Comparison of ENCODE assay signal across 16 cellular contexts in the genomic region with DNA sequence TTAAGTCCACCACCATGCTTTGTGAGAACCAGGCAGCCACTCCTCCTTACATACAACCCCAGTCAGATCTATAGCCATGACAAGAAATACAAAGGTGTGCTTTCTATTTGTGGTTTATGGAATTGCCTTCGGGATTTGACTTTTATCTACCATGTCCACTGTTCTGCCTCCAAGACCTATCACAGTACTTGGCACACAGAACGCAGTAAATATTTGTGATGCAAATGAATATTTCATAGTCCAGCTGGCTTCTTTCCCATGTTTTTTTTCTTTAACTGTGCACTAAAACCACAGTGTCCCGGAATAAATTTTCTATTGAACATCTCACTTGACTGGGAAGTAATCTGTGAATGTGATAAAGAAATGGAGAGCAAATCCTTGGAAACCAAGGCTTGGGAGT.
DNase-seq lines count a peak whose midpoint lies in the region; ATAC-seq, FAIRE-seq and TF ChIP-seq lines count a peak whose summit lies in the region.
"Had no signal": no experiment of that assay in that cellular context is flagged by ENCODE, and none has a peak within 500 bp of the region (broad histone marks: within the 10 kb centered on the region; RNA-seq: fewer than 3 reads in every experiment).

No MANE protein-coding gene starts in this region.

- H3K4me1 ChIP-seq in endothelial cell of umbilical vein (ENCODE audit: control insufficient read depth, extremely low read depth, insufficient read depth, low read length) (no peaks in the 10 kb centered on the region), right lobe of liver (peaks cover 0 to 52% (median 16%) of the 10 kb centered on the region in 4 donors), trophoblast cell (ENCODE audit: control insufficient read depth in 1 of 2, insufficient read depth in 2 of 2, low read length in 2 of 2) (peaks cover 10 to 16% of the 10 kb centered on the region in 2 experiments), neuronal stem cell (ENCODE audit: control insufficient read depth in 2 of 2, insufficient read depth in 1 of 2, low read depth in 1 of 2, low read length in 2 of 2) (peaks cover 2 to 5% of the 10 kb centered on the region in 2 donors)
- H3K4me1 ChIP-seq: SJSA1 had no signal

- H4K91ac ChIP-seq in trophoblast cell (ENCODE audit: low read depth, low read length) (no peak overlapping the region), neuronal stem cell (ENCODE audit: low read depth, low read length, poor library complexity) (no peak overlapping the region)

- H3K36me3 ChIP-seq in endothelial cell of umbilical vein (ENCODE audit: control insufficient read depth in 2 of 2, extremely low read depth in 1 of 2, insufficient read depth in 2 of 2, low read length in 2 of 2) (no peaks in the 10 kb centered on the region), right lobe of liver (no peaks in the 10 kb centered on the region), trophoblast cell (ENCODE audit: control insufficient read depth in 1 of 2, insufficient read depth in 2 of 2, low read length in 2 of 2) (no peaks in the 10 kb centered on the region), neuronal stem cell (replicated peaks in 1 of 2; ENCODE audit: control insufficient read depth in 2 of 2, insufficient read depth in 2 of 2, low read length in 2 of 2) (no peaks in the 10 kb centered on the region)
- H3K36me3 ChIP-seq: Peyer's patch, SJSA1 had no signal

- no peak for FAIRE-seq in endothelial cell of umbilical vein (lab: Jason Lieb, UNC)
- FAIRE-seq: GM19239, HTR-8/SVneo had no signal

- no peak overlapping the region for H3K4me3 Mint-ChIP-seq in T-cell

- peaks cover 2% of the 10 kb centered on the region for H3K79me1 ChIP-seq in trophoblast cell (ENCODE audit: low read length)
- no peaks in the 10 kb centered on the region for H3K79me1 ChIP-seq in neuronal stem cell (ENCODE audit: low read depth, low read length)

- dilution Hi-C loops in endothelial cell of umbilical vein (cut with MboI; ENCODE audit: extremely low pct_ligation_motif_present, low sequenced_read_pairs) = loop anchor here (25.0 kb wide), 1 partner anchor 352 kb away; no protein-coding TSS in a partner anchor

- H3K27ac ChIP-seq in endothelial cell of umbilical vein (ENCODE audit: insufficient read depth, low read depth, low read length) (no peak overlapping the region), right lobe of liver (peak overlapping the region in 2 of 3 donors; percentile 68 to 82), substantia nigra (ENCODE audit: low read depth, low read length, poor library complexity, severe bottlenecking) (no peak overlapping the region), trophoblast cell (ENCODE audit: low read depth, low read length) (no peak overlapping the region), neuronal stem cell (replicated peaks; ENCODE audit: low read length) (no peak overlapping the region)
- H3K27ac ChIP-seq: KMS-11, Peyer's patch, SJSA1 had no signal

- H2BK12ac ChIP-seq in trophoblast cell (ENCODE audit: low read length) = no peak overlapping the region
- no peak overlapping the region for H2BK12ac ChIP-seq in neuronal stem cell (ENCODE audit: low read length)

- H3K14ac ChIP-seq in trophoblast cell (ENCODE audit: low read length) (no peak overlapping the region), neuronal stem cell (ENCODE audit: low read length) (no peak overlapping the region)

- TF ChIP-seq CTCF in LNCaP clone FGC (IDR thresholded peaks at IDR 0.05; ENCODE audit: control insufficient read depth, extremely low read depth, insufficient read depth) = no peak
- no peak for TF ChIP-seq CTCF in endothelial cell of umbilical vein (IDR thresholded peaks at IDR 0.05; ENCODE audit: extremely low read depth in 1 of 2, insufficient read depth in 1 of 2, low read depth in 1 of 2, low read length in 2 of 2)
- no peak for TF ChIP-seq CTCF in right lobe of liver (IDR thresholded peaks at IDR 0.05)

- H3K4me2 ChIP-seq in endothelial cell of umbilical vein (ENCODE audit: insufficient read depth, low read length) = no peak overlapping the region
- no peak overlapping the region for H3K4me2 ChIP-seq in trophoblast cell (ENCODE audit: low read length)
- no peak overlapping the region for H3K4me2 ChIP-seq in neuronal stem cell (ENCODE audit: insufficient read depth, low read length, poor library complexity, severe bottlenecking)
- H3K4me2 ChIP-seq: KMS-11 had no signal

- H2AK5ac ChIP-seq in trophoblast cell (ENCODE audit: low read length) (no peak overlapping the region), neuronal stem cell (ENCODE audit: low read depth, low read length) (no peak overlapping the region)

- peak; percentile 83 for DNase-seq in LNCaP clone FGC (ENCODE audit: low read depth)
- DNase-seq in astrocyte of the hippocampus (ENCODE audit: low read depth, low spot score) = peak; percentile 13
- peak; percentile 8 for DNase-seq in endothelial cell of umbilical vein (ENCODE audit: low read depth, low spot score)
- no peak for DNase-seq in right lobe of liver
- DNase-seq in substantia nigra (lab: John Stamatoyannopoulos, UW) = no peak
- no peak for DNase-seq in trophoblast cell
- DNase-seq in T-cell = no peak
- DNase-seq in neuronal stem cell (ENCODE audit: low spot score) = no peak
- DNase-seq: IMR-90, NCI-H1105, NCI-H524 treated with DMSO at 0.1 percent for 48 hours, Peyer's patch had no signal

- H3K4me1 Mint-ChIP-seq in T-cell = peaks cover 6 to 15% (median 9%) of the 10 kb centered on the region in 3 donors

- H3K9ac ChIP-seq in endothelial cell of umbilical vein (replicated peaks; ENCODE audit: extremely low read depth, insufficient read depth, low read length) (no peak overlapping the region), trophoblast cell (ENCODE audit: low read length) (no peak overlapping the region), neuronal stem cell (ENCODE audit: low read depth, low read length, poor library complexity) (no peak overlapping the region)
- H3K9ac ChIP-seq: KMS-11 had no signal

- no peak overlapping the region for H2BK5ac ChIP-seq in trophoblast cell (ENCODE audit: low read depth, low read length, poor library complexity)
- H2BK5ac ChIP-seq in neuronal stem cell (ENCODE audit: low read length) = no peak overlapping the region

- H3K79me2 ChIP-seq in endothelial cell of umbilical vein (ENCODE audit: control insufficient read depth, insufficient read depth, low read length) (no peaks in the 10 kb centered on the region), trophoblast cell (ENCODE audit: control insufficient read depth, insufficient read depth, low read length, poor library complexity) (no peaks in the 10 kb centered on the region)

- CTCF ChIA-PET in endothelial cell of umbilical vein (lab: Charles Lee) = interaction anchor here (3.3 to 6.6 kb wide), 2 partner anchors 322 to 329 kb away, joined by 61 to 270 read pairs; no protein-coding TSS in a partner anchor
- CTCF ChIA-PET in T-cell (lab: Charles Lee) = no interaction called here

- WGBS in right lobe of liver (ENCODE audit: insufficient coverage, low coverage, low lambda C conversion rate, missing lambda C conversion rate) = 10% methylated on average over 3 of the region's 3 CpGs
- WGBS in trophoblast cell (ENCODE audit: extremely low coverage, insufficient coverage, insufficient read length) = no CpG with 5 or more reads among the region's 3 CpGs
- WGBS in neuronal stem cell (ENCODE audit: extremely low coverage in 2 of 2, insufficient read length in 2 of 2, insufficient replicate concordance in 1 of 2), 2 donors = no CpG with 5 or more reads among the region's 3 CpGs

- peaks cover 0 to 1% of the 10 kb centered on the region in 2 donors for H3K27me3 Mint-ChIP-seq in T-cell

- no peaks in the 10 kb centered on the region for H4K20me1 ChIP-seq in endothelial cell of umbilical vein (replicated peaks; ENCODE audit: control insufficient read depth, extremely low read depth, insufficient read depth, low read length)

- H4K8ac ChIP-seq in trophoblast cell (ENCODE audit: low read depth, low read length) = no peak overlapping the region
- no peak overlapping the region for H4K8ac ChIP-seq in neuronal stem cell (ENCODE audit: low read depth, low read length)

- no peak overlapping the region for H3K18ac ChIP-seq in trophoblast cell (ENCODE audit: low read length)
- no peak overlapping the region for H3K18ac ChIP-seq in neuronal stem cell (ENCODE audit: low read length)

- ATAC-seq in right lobe of liver (peak; percentile 31 to 63 (median 46)), T-cell (replicated peaks in 1 of 4) (no peak)

- H3K4ac ChIP-seq in trophoblast cell (ENCODE audit: low read depth, low read length) = no peak overlapping the region
- no peak overlapping the region for H3K4ac ChIP-seq in neuronal stem cell (ENCODE audit: low read length)

- no peaks in the 10 kb centered on the region for H3K9me1 ChIP-seq in endothelial cell of umbilical vein (replicated peaks; ENCODE audit: control insufficient read depth, extremely low read depth, insufficient read depth, low read length)

- POLR2A ChIA-PET in endothelial cell of umbilical vein (lab: Charles Lee) (no interaction called here), T-cell (lab: Charles Lee) (interaction anchor here (0.6 to 1.0 kb wide), 2 partner anchors 117 to 516 kb away, joined by 3 to 5 read pairs; no protein-coding TSS in a partner anchor)

- H3K27ac Mint-ChIP-seq in T-cell = no peak overlapping the region

- H4K12ac ChIP-seq in trophoblast cell (ENCODE audit: low read depth, low read length) = no peak overlapping the region

- TF ChIP-seq POLR2A in endothelial cell of umbilical vein (IDR thresholded peaks at IDR 0.05; ENCODE audit: low read depth, low read length) = no peak
- no peak for TF ChIP-seq POLR2A in right lobe of liver (IDR thresholded peaks at IDR 0.05)

- intact Hi-C loops in endothelial cell of umbilical vein (cut with micrococcal nuclease) (loop anchor here (10.0 kb wide), 1 partner anchor 920 kb away; no protein-coding TSS in a partner anchor), right lobe of liver (cut with DNase I) (no loop called here)

- no peaks in the 10 kb centered on the region for H3K27me3 ChIP-seq in endothelial cell of umbilical vein (ENCODE audit: control insufficient read depth in 2 of 2, insufficient read depth in 2 of 2, low read length in 2 of 2)
- no peaks in the 10 kb centered on the region for H3K27me3 ChIP-seq in right lobe of liver
- H3K27me3 ChIP-seq in trophoblast cell (ENCODE audit: insufficient read depth, low read length) = no peaks in the 10 kb centered on the region
- H3K27me3 ChIP-seq in neuronal stem cell (ENCODE audit: control insufficient read depth in 3 of 3, insufficient read depth in 3 of 3, low read depth in 1 of 3, low read length in 3 of 3) = no peaks in the 10 kb centered on the region
- H3K27me3 ChIP-seq: Peyer's patch had no signal

- H3K9me3 ChIP-seq in endothelial cell of umbilical vein (replicated peaks; ENCODE audit: control insufficient read depth, insufficient read depth, low read length) (no peaks in the 10 kb centered on the region), right lobe of liver (no peaks in the 10 kb centered on the region), trophoblast cell (ENCODE audit: insufficient read depth, low read depth, low read length) (peaks cover 3% of the 10 kb centered on the region), neuronal stem cell (replicated peaks in 1 of 2; ENCODE audit: control insufficient read depth in 2 of 2, insufficient read depth in 1 of 2, low read depth in 1 of 2, low read length in 2 of 2) (no peaks in the 10 kb centered on the region)
- H3K9me3 ChIP-seq: Peyer's patch had no signal

- no peak overlapping the region for H2BK15ac ChIP-seq in neuronal stem cell (ENCODE audit: low read length)

- H2BK120ac ChIP-seq in trophoblast cell (ENCODE audit: insufficient read depth, low read length, poor library complexity) (no peak overlapping the region), neuronal stem cell (ENCODE audit: low read depth, low read length) (no peak overlapping the region)

- no peaks in the 10 kb centered on the region for H3K9me3 Mint-ChIP-seq in T-cell

- H3K23ac ChIP-seq in trophoblast cell (ENCODE audit: low read length) (no peak overlapping the region), neuronal stem cell (ENCODE audit: low read depth, low read length, poor library complexity) (no peak overlapping the region)

- H3K36me3 Mint-ChIP-seq in T-cell = no peaks in the 10 kb centered on the region

- no peak overlapping the region for H3K4me3 ChIP-seq in LNCaP clone FGC (ENCODE audit: low read depth, low read length)
- no peak overlapping the region for H3K4me3 ChIP-seq in endothelial cell of umbilical vein (replicated peaks in 1 of 3; ENCODE audit: insufficient read depth in 1 of 3, low read depth in 1 of 3, low read length in 3 of 3)
- H3K4me3 ChIP-seq in right lobe of liver = peak overlapping the region in 1 of 3 donors; percentile 23
- no peak overlapping the region for H3K4me3 ChIP-seq in trophoblast cell (ENCODE audit: low read depth, low read length)
- no peak overlapping the region for H3K4me3 ChIP-seq in neuronal stem cell (ENCODE audit: low read length in 2 of 2)
- H3K4me3 ChIP-seq: Peyer's patch, SJSA1 had no signal

- BruUV-seq in endothelial cell of umbilical vein (replicated peaks; lab: Mats Ljungman, UMichigan) = no TSS peak

- H2AFZ ChIP-seq in endothelial cell of umbilical vein (ENCODE audit: low read depth, low read length) = no peak overlapping the region
- no peak overlapping the region for H2AFZ ChIP-seq in trophoblast cell (ENCODE audit: insufficient read depth, low read length, poor library complexity)
- H2AFZ ChIP-seq in neuronal stem cell (ENCODE audit: low read length) = no peak overlapping the region

Comparison
In these comparisons a context has a peak if more than half of its experiments do, and no peak if none do; other contexts are left out.
1. DNase-seq: peak in LNCaP clone FGC (single experiment), astrocyte of the hippocampus (single experiment) and endothelial cell of umbilical vein (single experiment); none in right lobe of liver (0 of 3), substantia nigra (0 of 49), trophoblast cell (0 of 2), T-cell (0 of 34) and neuronal stem cell (single experiment).
2. H3K27ac ChIP-seq: peak in right lobe of liver (2 of 3); none in endothelial cell of umbilical vein (single experiment), substantia nigra (single experiment), trophoblast cell (single experiment) and neuronal stem cell (single experiment).
3. ATAC-seq: peak in right lobe of liver (4 of 4); none in T-cell (0 of 4).